7 cellular contexts compared by ENCODE assay signal in the genomic region with DNA sequence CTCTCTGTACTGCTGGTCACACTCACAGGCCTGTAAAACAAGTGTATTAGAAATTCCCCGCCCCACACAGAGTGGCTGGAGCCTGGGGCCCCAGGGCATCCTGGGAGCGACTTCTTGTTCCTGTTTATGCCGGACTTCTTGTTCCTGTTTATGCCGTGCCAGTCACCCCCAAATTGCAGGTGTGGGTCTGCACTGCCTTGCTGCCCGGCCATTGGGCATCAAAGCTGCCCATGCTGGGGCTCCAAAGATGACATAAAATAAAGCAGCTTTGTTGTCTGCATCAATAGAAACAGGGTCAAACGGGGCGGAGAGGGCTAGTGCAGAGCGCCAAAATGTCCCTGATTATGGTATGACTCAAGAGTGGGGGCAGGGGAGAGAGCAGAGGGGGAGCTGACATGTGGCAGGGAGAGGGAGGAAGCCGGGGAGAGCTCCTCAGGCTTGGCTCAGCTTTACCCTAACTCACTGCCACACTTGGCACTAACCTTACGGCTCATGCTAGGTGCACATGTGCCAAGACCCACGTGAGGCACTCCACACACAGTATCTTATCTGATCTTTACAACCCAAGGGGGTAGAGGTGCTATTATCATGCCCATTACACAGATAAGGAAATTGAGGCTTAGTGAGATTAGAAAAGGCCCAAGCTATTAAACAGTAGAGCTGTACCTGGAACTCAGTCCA.
DNase-seq lines count a peak whose midpoint lies in the region; ATAC-seq and TF ChIP-seq lines count a peak whose summit lies in the region.

No MANE protein-coding gene starts in this region.

- no peaks in the 10 kb centered on the region for H3K9me2 ChIP-seq in GM23338 (ENCODE audit: insufficient read depth)

- 0 out of 2 replicates have a peak overlapping the region, but pooled peaks have one; percentile 16 for H3K4me2 ChIP-seq in GM23338

- H3K27me3 ChIP-seq in GM23338 (ENCODE audit: insufficient read depth) (no peaks in the 10 kb centered on the region), skeletal muscle tissue (ENCODE audit: control insufficient read depth in 3 of 3, insufficient read depth in 3 of 3, low read length in 3 of 3) (no peaks in the 10 kb centered on the region)

- no peak overlapping the region for H3K27ac ChIP-seq in GM23338 (ENCODE audit: low read depth)
- no peak overlapping the region for H3K27ac ChIP-seq in skeletal muscle tissue (ENCODE audit: low read depth, low read length)

- H3K27ac Mint-ChIP-seq in GM23338 (peak overlapping the region; percentile 69), nephron progenitor cell (no peak overlapping the region)
- H3K27ac Mint-ChIP-seq in activated CD4-positive, alpha-beta T cell treated with anti-CD3 and anti-CD28 coated beads, Interleukin-2, amount 10 ng/mL, durations not matched to agents 7 days and 5 days: peak overlapping the region; percentile 84

- H3K36me3 Mint-ChIP-seq in GM23338 (ENCODE audit: low read depth): peaks cover 18% of the 10 kb centered on the region
- peaks cover 32% of the 10 kb centered on the region for H3K36me3 Mint-ChIP-seq in activated CD4-positive, alpha-beta T cell treated with anti-CD3 and anti-CD28 coated beads, Interleukin-2, amount 10 ng/mL, durations not matched to agents 7 days and 5 days (ENCODE audit: low read depth)
- H3K36me3 Mint-ChIP-seq in nephron progenitor cell (ENCODE audit: low read depth): peaks cover 20% of the 10 kb centered on the region

- no peaks in the 10 kb centered on the region; the same call in 2 of the 3 replicates for H3K9me3 Mint-ChIP-seq in GM23338
- H3K9me3 Mint-ChIP-seq in activated CD4-positive, alpha-beta T cell treated with anti-CD3 and anti-CD28 coated beads, Interleukin-2, amount 10 ng/mL, durations not matched to agents 7 days and 5 days: no peaks in the 10 kb centered on the region
- peaks cover 9% of the 10 kb centered on the region for H3K9me3 Mint-ChIP-seq in nephron progenitor cell

- H3K27me3 Mint-ChIP-seq in GM23338 (ENCODE audit: insufficient read depth, low read depth, poor library complexity): peaks cover 3% of the 10 kb centered on the region
- no peaks in the 10 kb centered on the region for H3K27me3 Mint-ChIP-seq in activated CD4-positive, alpha-beta T cell treated with anti-CD3 and anti-CD28 coated beads, Interleukin-2, amount 10 ng/mL, durations not matched to agents 7 days and 5 days
- H3K27me3 Mint-ChIP-seq in nephron progenitor cell (ENCODE audit: low read depth, poor library complexity): no peaks in the 10 kb centered on the region

- no peak overlapping the region for H3K4me3 Mint-ChIP-seq in GM23338
- no peak overlapping the region for H3K4me3 Mint-ChIP-seq in activated CD4-positive, alpha-beta T cell treated with anti-CD3 and anti-CD28 coated beads, Interleukin-2, amount 10 ng/mL, durations not matched to agents 7 days and 5 days
- no peak overlapping the region for H3K4me3 Mint-ChIP-seq in nephron progenitor cell

- H4K20me1 ChIP-seq in GM23338 (replicated peaks; ENCODE audit: insufficient read depth): no peaks in the 10 kb centered on the region

- H3K4me3 ChIP-seq in GM23338 (no peak overlapping the region), skeletal muscle tissue (ENCODE audit: low read length in 3 of 3) (peak overlapping the region in 2 of 3 donors; percentile 3 to 18)

- H3K36me3 ChIP-seq in GM23338 (ENCODE audit: insufficient read depth) (no peaks in the 10 kb centered on the region), skeletal muscle tissue (ENCODE audit: control insufficient read depth in 3 of 3, insufficient read depth in 3 of 3, low read length in 3 of 3) (no peaks in the 10 kb centered on the region)

- H2AFZ ChIP-seq in GM23338: no peak overlapping the region

- no peak overlapping the region for H3K9ac ChIP-seq in skeletal muscle tissue (ENCODE audit: low read depth in 1 of 3, low read length in 3 of 3)

- TF ChIP-seq CTCF in GM23338 (conservative IDR thresholded peaks at IDR 0.05; ENCODE audit: low read depth in 2 of 2): no peak
- no peak for TF ChIP-seq CTCF in nephron progenitor cell (IDR thresholded peaks at IDR 0.05)

- DNase-seq in GM23338 (ENCODE audit: low spot score): no peak
- peak; percentile 69 for DNase-seq in M059J (ENCODE audit: low read depth)
- no peak for DNase-seq in activated CD4-positive, alpha-beta T cell treated with anti-CD3 and anti-CD28 coated beads, Interleukin-2, amount 10 ng/mL, durations not matched to agents 7 days and 5 days
- DNase-seq in Right ventricle myocardium inferior (ENCODE audit: missing footprints): peak; percentile 72
- DNase-seq in nephron progenitor cell: no peak

- H3K79me2 ChIP-seq in GM23338 (replicated peaks; ENCODE audit: insufficient read depth): peaks cover 95% of the 10 kb centered on the region

- intact Hi-C loops in Right ventricle myocardium inferior (cut with DNase I): no loop called here

- H3K4me1 ChIP-seq in GM23338 (ENCODE audit: insufficient read depth) (peaks cover 60% of the 10 kb centered on the region), skeletal muscle tissue (ENCODE audit: control insufficient read depth in 3 of 3, insufficient read depth in 3 of 3, low read length in 3 of 3) (peaks cover 11 to 26% (median 15%) of the 10 kb centered on the region in 3 donors)

- H3K9me3 ChIP-seq in skeletal muscle tissue (ENCODE audit: control insufficient read depth in 3 of 3, low read length in 3 of 3): no peaks in the 10 kb centered on the region

- ATAC-seq in GM18502 (IDR thresholded peaks at IDR 0.05; ENCODE audit: poor library complexity, unreplicated experiment) (peak; percentile 71), GM23338 (peak; percentile 23), Right ventricle myocardium inferior (peak; percentile 29)

- peaks cover 75% of the 10 kb centered on the region for H3K4me1 Mint-ChIP-seq in GM23338
- H3K4me1 Mint-ChIP-seq in activated CD4-positive, alpha-beta T cell treated with anti-CD3 and anti-CD28 coated beads, Interleukin-2, amount 10 ng/mL, durations not matched to agents 7 days and 5 days: peaks cover 96% of the 10 kb centered on the region
- peaks cover 59% of the 10 kb centered on the region for H3K4me1 Mint-ChIP-seq in nephron progenitor cell

- CTCF ChIA-PET in activated CD4-positive, alpha-beta T cell treated with anti-CD3 and anti-CD28 coated beads, Interleukin-2, amount 10 ng/mL, durations not matched to agents 7 days and 5 days (lab: Charles Lee): interaction anchor here (0.8 to 1.0 kb wide), 2 partner anchors 15 to 88 kb away, joined by 3 to 4 read pairs; no protein-coding TSS in a partner anchor

- POLR2A ChIA-PET in activated CD4-positive, alpha-beta T cell treated with anti-CD3 and anti-CD28 coated beads, Interleukin-2, amount 10 ng/mL, durations not matched to agents 7 days and 5 days (lab: Charles Lee): interaction anchor here (0.5 to 0.6 kb wide), 3 partner anchors 9 to 97 kb away, joined by 3 to 5 read pairs (median 5); no protein-coding TSS in a partner anchor

- H3F3A ChIP-seq in GM23338 (replicated peaks; ENCODE audit: low read depth): no peaks in the 10 kb centered on the region

TF ChIP-seq in GM23338, 12 proteins besides CTCF, POLR2A, EP300 and RAD21:
- TF ChIP-seq REST (IDR thresholded peaks at IDR 0.05; ENCODE audit: unreplicated experiment): no peak
- TF ChIP-seq STAT1 (IDR thresholded peaks at IDR 0.05; ENCODE audit: unreplicated experiment): no peak
- TF ChIP-seq ZNF114 (CRISPR knock-in tag; IDR thresholded peaks at IDR 0.05): no peak
- TF ChIP-seq EZH2 (IDR thresholded peaks at IDR 0.05; ENCODE audit: low read depth, unreplicated experiment): no peak
- TF ChIP-seq NANOG (IDR thresholded peaks at IDR 0.05; ENCODE audit: borderline replicate concordance): no peak
- TF ChIP-seq JUNB (IDR thresholded peaks at IDR 0.05; ENCODE audit: unreplicated experiment): no peak

Comparison
In these comparisons a context has a peak if more than half of its experiments do, and no peak if none do; other contexts are left out.
1. DNase-seq: peak in M059J (single experiment) and Right ventricle myocardium inferior (single experiment); none in GM23338 (single experiment), activated CD4-positive, alpha-beta T cell treated with anti-CD3 and anti-CD28 coated beads, Interleukin-2, amount 10 ng/mL, durations not matched to agents 7 days and 5 days (single experiment) and nephron progenitor cell (single experiment).
2. Peak in every context shown above with its lines, with median percentiles within 50 percentile points of each other: ATAC-seq.